ENCODE assay signal across 1 cellular context in the genomic region with DNA sequence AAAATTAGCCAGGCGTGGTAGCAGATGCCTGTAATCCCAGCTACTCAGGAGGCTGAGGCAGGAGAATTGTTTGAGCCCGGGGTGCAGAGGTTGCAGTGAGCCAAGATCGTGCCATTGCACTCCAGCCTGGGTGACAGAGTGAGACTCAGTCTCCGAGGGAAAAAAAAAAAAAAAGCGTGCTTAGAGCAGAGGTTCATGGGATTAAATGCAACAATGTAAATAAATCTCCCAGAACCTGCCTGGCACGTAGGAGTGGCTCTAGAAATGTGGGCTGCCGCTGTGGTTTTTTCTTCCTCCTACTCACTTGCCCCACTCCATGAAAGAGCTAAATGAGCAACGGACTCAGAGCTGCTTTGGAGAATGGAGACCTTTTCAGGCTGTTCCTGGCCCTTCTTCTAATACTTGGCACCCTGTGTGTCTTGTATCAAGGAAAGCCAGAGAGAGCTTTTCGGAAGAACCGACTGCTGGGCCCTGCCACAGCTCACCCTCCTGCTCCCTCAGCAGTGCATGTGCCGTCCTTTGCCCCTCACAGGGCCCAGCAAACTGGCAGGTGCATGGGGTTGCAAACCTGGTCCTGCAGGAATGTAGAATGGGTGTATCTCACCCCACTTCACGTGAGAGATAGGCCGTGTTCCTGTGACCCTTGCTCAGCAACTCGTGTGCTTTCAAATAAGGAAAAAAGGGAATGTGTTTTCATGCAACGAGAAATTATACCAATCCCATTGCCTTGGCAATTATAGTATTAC.
TF ChIP-seq lines count a peak whose summit lies in the region.

No MANE protein-coding gene starts in this region.

TF ChIP-seq in H1, 55 proteins besides CTCF, POLR2A, EP300 and RAD21 (continued from another document):
- TF ChIP-seq EGR1 (IDR thresholded peaks at IDR 0.05; ENCODE audit: borderline replicate concordance, low read depth, low read length) (no peak), SRF (IDR thresholded peaks at IDR 0.05; ENCODE audit: low read depth, low read length) (no peak), CBX5 (IDR thresholded peaks at IDR 0.05; ENCODE audit: low read depth, low read length) (no peak), BCL11A (IDR thresholded peaks at IDR 0.05; ENCODE audit: low read depth in 2 of 2, low read length in 2 of 2) (no peak), TEAD4 (IDR thresholded peaks at IDR 0.05; ENCODE audit: low read depth, low read length) (no peak)
- TF ChIP-seq, protein P1, sequence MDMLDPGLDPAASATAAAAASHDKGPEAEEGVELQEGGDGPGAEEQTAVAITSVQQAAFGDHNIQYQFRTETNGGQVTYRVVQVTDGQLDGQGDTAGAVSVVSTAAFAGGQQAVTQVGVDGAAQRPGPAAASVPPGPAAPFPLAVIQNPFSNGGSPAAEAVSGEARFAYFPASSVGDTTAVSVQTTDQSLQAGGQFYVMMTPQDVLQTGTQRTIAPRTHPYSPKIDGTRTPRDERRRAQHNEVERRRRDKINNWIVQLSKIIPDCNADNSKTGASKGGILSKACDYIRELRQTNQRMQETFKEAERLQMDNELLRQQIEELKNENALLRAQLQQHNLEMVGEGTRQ (IDR thresholded peaks at IDR 0.05; ENCODE audit: low read length): no peak
TF ChIP-seq in H1: peak in this region for 0.
